21 cellular contexts compared by ENCODE assay signal in the genomic region with DNA sequence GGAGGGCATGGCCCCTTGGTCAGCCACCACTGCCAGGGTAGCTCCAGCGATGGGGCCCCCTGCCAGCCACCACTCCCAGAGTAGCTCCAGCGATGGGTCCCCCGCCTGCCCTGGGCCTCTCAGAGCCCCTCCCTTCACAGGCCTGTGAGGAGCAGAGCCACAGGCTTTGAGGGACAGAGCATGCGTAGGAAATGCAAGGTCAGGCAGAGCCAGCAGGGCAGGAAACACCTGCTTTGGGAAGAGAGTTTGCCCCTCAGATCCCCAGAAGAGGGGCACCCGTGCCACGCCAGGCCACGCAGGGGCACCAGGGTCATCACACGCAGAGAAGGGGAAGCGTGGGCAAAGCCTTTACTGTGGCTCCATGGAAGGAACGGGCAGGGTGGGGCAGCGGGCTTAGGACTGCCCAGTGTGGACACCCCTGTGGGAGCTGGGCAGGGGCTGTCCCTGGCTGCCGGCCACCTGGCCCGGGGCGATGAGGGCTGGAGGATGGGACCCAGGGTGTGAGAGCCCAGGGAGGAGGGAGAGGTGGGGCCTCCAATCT.
DNase-seq lines count a peak whose midpoint lies in the region; ATAC-seq, FAIRE-seq and TF ChIP-seq lines count a peak whose summit lies in the region.
"Had no signal": no experiment of that assay in that cellular context is flagged by ENCODE, and none has a peak within 500 bp of the region (broad histone marks: within the 10 kb centered on the region; RNA-seq: fewer than 3 reads in every experiment).

No MANE protein-coding gene starts in this region.

- TF ChIP-seq RAD21 in K562 (CRISPR knock-in tag; conservative IDR thresholded peaks at IDR 0.05 in 1 of 2, IDR thresholded peaks at IDR 0.05 in 1 of 2): no peak

- ATAC-seq in K562 (no peak), lower lobe of right lung (peak; percentile 16 to 19), HG03280 (IDR thresholded peaks at IDR 0.05; ENCODE audit: unreplicated experiment) (no peak)
- ATAC-seq: GM12878, HCT116, Panc1 had no signal

- H3K27ac ChIP-seq in K562 (ENCODE audit: extremely low read depth, low read depth, low read length): no peak overlapping the region
- no peak overlapping the region for H3K27ac ChIP-seq in lower lobe of right lung
- H3K27ac ChIP-seq in suprapubic skin: no peak overlapping the region
- H3K27ac ChIP-seq: GM23248, KMS-11, SK-N-MC had no signal

- no peaks in the 10 kb centered on the region for H3K36me3 ChIP-seq in K562 (ENCODE audit: control insufficient read depth, insufficient read depth, low read length)
- no peaks in the 10 kb centered on the region for H3K36me3 ChIP-seq in lower lobe of right lung
- H3K36me3 ChIP-seq in suprapubic skin: no peaks in the 10 kb centered on the region
- H3K36me3 ChIP-seq: MG63 had no signal

- CTCF ChIA-PET in K562 (lab: Yijun Ruan, JAX; ENCODE audit: low intra/inter-chr PET ratio): no interaction called here

- POLR2A ChIA-PET in K562 (lab: Yijun Ruan, JAX): interaction anchor here (0.7 kb wide), 1 partner anchor 286 kb away, joined by 3 read pairs; no protein-coding TSS in a partner anchor

- no peaks in the 10 kb centered on the region for H3K9me1 ChIP-seq in K562 (ENCODE audit: control insufficient read depth, insufficient read depth, low read length)

- TF ChIP-seq POLR2A in K562 (conservative IDR thresholded peaks at IDR 0.05) (no peak), suprapubic skin (IDR thresholded peaks at IDR 0.05) (no peak)

- DNase-seq in NCI-H345 (lab: John Stamatoyannopoulos, UW) (peak; percentile 28), NCI-H345 treated with DMSO at 0.1 percent for 48 hours (lab: John Stamatoyannopoulos, UW; ENCODE audit: unreplicated experiment) (no peak), K562 (ENCODE audit: extremely low read depth in 1 of 4, low spot score in 3 of 4) (no peak), lower lobe of right lung (peak; percentile 36), suprapubic skin (ENCODE audit: low spot score in 2 of 2) (peak; percentile 43 to 65), NCI-H187 (lab: John Stamatoyannopoulos, UW) (no peak), NCI-H226 (no peak)
- DNase-seq: CD8-positive, alpha-beta memory T cell; DND-41; GDM1; GM23248; NCI-H1092; NCI-H1694; Right ventricle myocardium superior had no signal

- H2AFZ ChIP-seq in K562 (ENCODE audit: low read depth, low read length): no peak overlapping the region
- H2AFZ ChIP-seq: GM23248 had no signal

- WGBS in K562 (ENCODE audit: insufficient coverage, low coverage, missing lambda C conversion rate): under 1% methylated on average over 11 of the region's 14 CpGs
- WGBS in suprapubic skin: 62% methylated on average over 5 of the region's 14 CpGs

- H3K79me2 ChIP-seq in K562 (ENCODE audit: control insufficient read depth, insufficient read depth, low read length): no peaks in the 10 kb centered on the region

- in situ Hi-C loops in K562 (cut with MboI): no loop called here

- H3K4me3 ChIP-seq in K562: no peak overlapping the region
- H3K4me3 ChIP-seq in lower lobe of right lung: no peak overlapping the region
- H3K4me3 ChIP-seq in suprapubic skin: no peak overlapping the region
- H3K4me3 ChIP-seq: GM12878, GM23248, MG63, SK-N-MC had no signal

- intact Hi-C loops in K562 (cut with micrococcal nuclease): no loop called here
- intact Hi-C loops in lower lobe of right lung (cut with DNase I): no loop called here

- H3K9me3 ChIP-seq in K562 (replicated peaks; ENCODE audit: control insufficient read depth, insufficient read depth, low read depth, low read length) (no peaks in the 10 kb centered on the region), lower lobe of right lung (no peaks in the 10 kb centered on the region), suprapubic skin (no peaks in the 10 kb centered on the region)
- H3K9me3 ChIP-seq: MG63 had no signal

- no peak for FAIRE-seq in K562 (lab: Jason Lieb, UNC)
- FAIRE-seq: GM12878 had no signal

- TF ChIP-seq EP300 in K562 (IDR thresholded peaks at IDR 0.05; ENCODE audit: low read length) (no peak), suprapubic skin (IDR thresholded peaks at IDR 0.05) (no peak)

- H3K4me1 ChIP-seq in K562 (replicated peaks in 1 of 2; ENCODE audit: control insufficient read depth in 2 of 2, insufficient read depth in 2 of 2, low read length in 2 of 2) (no peaks in the 10 kb centered on the region), lower lobe of right lung (no peaks in the 10 kb centered on the region), suprapubic skin (no peaks in the 10 kb centered on the region)

- peaks cover 39 to 79% of the 10 kb centered on the region in 2 experiments for H3K27me3 ChIP-seq in K562 (ENCODE audit: control insufficient read depth in 2 of 2, insufficient read depth in 2 of 2, low read length in 2 of 2)
- peaks cover 25% of the 10 kb centered on the region for H3K27me3 ChIP-seq in lower lobe of right lung (ENCODE audit: low read depth)
- peaks cover 61% of the 10 kb centered on the region for H3K27me3 ChIP-seq in suprapubic skin

- TF ChIP-seq CTCF in K562 (IDR thresholded peaks at IDR 0.05 in 2 of 3, conservative IDR thresholded peaks at IDR 0.05 in 1 of 3; ENCODE audit: insufficient read depth in 2 of 3, low read depth in 1 of 3, low read length in 3 of 3) (no peak), lower lobe of right lung (IDR thresholded peaks at IDR 0.05) (no peak), suprapubic skin (IDR thresholded peaks at IDR 0.05) (no peak)

- no peak overlapping the region for H3K9ac ChIP-seq in K562 (ENCODE audit: insufficient read depth in 1 of 2, low read depth in 2 of 2, low read length in 2 of 2)
- H3K9ac ChIP-seq: GM23248, KMS-11 had no signal

- BruUV-seq in K562 (replicated peaks; lab: Mats Ljungman, UMichigan): no TSS peak

- H4K20me1 ChIP-seq in K562 (replicated peaks; ENCODE audit: control insufficient read depth, insufficient read depth, low read length): peaks cover 8% of the 10 kb centered on the region

- H3K4me2 ChIP-seq in K562 (ENCODE audit: insufficient read depth, low read length): no peak overlapping the region
- H3K4me2 ChIP-seq: KMS-11 had no signal

TF ChIP-seq in K562, 482 proteins besides CTCF, POLR2A, EP300 and RAD21:
- TF ChIP-seq ELK3 (CRISPR knock-in tag; IDR thresholded peaks at IDR 0.05) (no peak), FOXP1 (CRISPR knock-in tag; IDR thresholded peaks at IDR 0.05) (no peak), ETV1 (tag; conservative IDR thresholded peaks at IDR 0.05; ENCODE audit: low read depth) (no peak), NRF1 (conservative IDR thresholded peaks at IDR 0.05 in 1 of 2, IDR thresholded peaks at IDR 0.05 in 1 of 2) (peak; percentile 58 to 66), CBX3 (IDR thresholded peaks at IDR 0.05; ENCODE audit: borderline replicate concordance in 1 of 2, low read length in 2 of 2) (no peak)

Comparison
In these comparisons a context has a peak if more than half of its experiments do, and no peak if none do; other contexts are left out.
1. DNase-seq: peak in NCI-H345 (single experiment), lower lobe of right lung (single experiment) and suprapubic skin (2 of 2); none in NCI-H345 treated with DMSO at 0.1 percent for 48 hours (single experiment), K562 (0 of 4), NCI-H187 (0 of 2) and NCI-H226 (single experiment).
2. ATAC-seq: peak in lower lobe of right lung (2 of 2); none in K562 (single experiment) and HG03280 (single experiment).